ENCODE assay signal across 18 cellular contexts in genomic region chr13:113045214-113046007, GRCh38.
DNase-seq lines count a peak whose midpoint lies in the region; ATAC-seq and TF ChIP-seq lines count a peak whose summit lies in the region.
"Had no signal": no experiment of that assay in that cellular context is flagged by ENCODE, and none has a peak within 500 bp of the region (broad histone marks: within the 10 kb centered on the region; RNA-seq: fewer than 3 reads in every experiment).

No MANE protein-coding gene starts in this region.

- no peak overlapping the region for H3K4me3 ChIP-seq in aorta (ENCODE audit: low read length in 2 of 2)
- H3K4me3 ChIP-seq in testis: no peak overlapping the region
- H3K4me3 ChIP-seq: pancreas, SK-N-MC had no signal

- no peaks in the 10 kb centered on the region for H3K9me3 ChIP-seq in aorta (ENCODE audit: control insufficient read depth, low read length)
- no peaks in the 10 kb centered on the region for H3K9me3 ChIP-seq in testis
- H3K9me3 ChIP-seq: pancreas had no signal

- H3K36me3 ChIP-seq in aorta (ENCODE audit: control insufficient read depth in 1 of 2, insufficient read depth in 2 of 2, low read length in 1 of 2): no peaks in the 10 kb centered on the region
- no peaks in the 10 kb centered on the region for H3K36me3 ChIP-seq in testis (ENCODE audit: low read depth, missing control alignments)
- H3K36me3 ChIP-seq: pancreas had no signal

- TF ChIP-seq POLR2A in testis (IDR thresholded peaks at IDR 0.05): no peak

- peak; percentile 29 to 45 for ATAC-seq in left cardiac atrium
- ATAC-seq in aorta (ENCODE audit: low FRiP score): peak; percentile 65
- ATAC-seq in GM19455 (IDR thresholded peaks at IDR 0.05; ENCODE audit: unreplicated experiment): no peak
- ATAC-seq: pancreas had no signal

- H3K27me3 ChIP-seq in aorta (ENCODE audit: control insufficient read depth in 1 of 2, insufficient read depth in 2 of 2, low read length in 1 of 2): no peaks in the 10 kb centered on the region
- H3K27me3 ChIP-seq in testis: no peaks in the 10 kb centered on the region
- H3K27me3 ChIP-seq: pancreas had no signal

- H3K4me1 ChIP-seq in aorta (ENCODE audit: control insufficient read depth in 1 of 2, insufficient read depth in 2 of 2, low read length in 2 of 2) (no peaks in the 10 kb centered on the region), testis (peaks cover 9% of the 10 kb centered on the region)
- H3K4me1 ChIP-seq: pancreas had no signal

- intact Hi-C loops in left cardiac atrium (cut with DNase I) (no loop called here), aorta (cut with DNase I) (loop anchor here in 1 of 2 donors (5.0 kb wide), 1 partner anchor 107 kb away; no protein-coding TSS in a partner anchor), testis (cut with DNase I; ENCODE audit: low total_unique reads) (no loop called here)

- no peak for TF ChIP-seq CTCF in testis (IDR thresholded peaks at IDR 0.05)

- DNase-seq in left cardiac atrium (no peak), occipital lobe (lab: John Stamatoyannopoulos, UW) (peak; percentile 64), aorta (peak in 1 of 2 donors; percentile 67), NCI-H69 (lab: John Stamatoyannopoulos, UW) (no peak), testis (no peak)
- DNase-seq: activated CD4-positive, alpha-beta memory T cell treated with anti-CD3 and anti-CD28 coated beads, Interleukin-2, amount 10 ng/mL, durations not matched to agents 7 days and 5 days; activated T-cell treated with anti-CD3 and anti-CD28 coated beads, Interleukin-2, amount 50 U/mL, for 48 hours; CD4-positive, alpha-beta T cell; cortex of kidney; DMS79 treated with DMSO at 0.1 percent for 48 hours; erythroblast; NCI-H510A treated with DMSO at 0.1 percent for 48 hours; OCI-M1; stimulated activated CD4-positive, alpha-beta T cell treated with anti-CD3 and anti-CD28 coated beads, Interleukin-15, amount 100 ng/mL, for 24 hours had no signal

- H3K27ac ChIP-seq in angular gyrus (ENCODE audit: low read depth, low read length) (peak overlapping the region; percentile 86), aorta (ENCODE audit: low read depth in 1 of 2, low read length in 2 of 2) (peak overlapping the region in 1 of 2 donors; percentile 7), testis (no peak overlapping the region)
- H3K27ac ChIP-seq: pancreas, SK-N-MC had no signal

- WGBS in aorta, 2 donors: 30 to 46% methylated on average over 33 of the region's 33 CpGs
- WGBS in testis, 2 donors: 76 to 89% methylated on average over 14 to 33 of the region's 33 CpGs
